8 cellular contexts compared by ENCODE assay signal in the genomic region with DNA sequence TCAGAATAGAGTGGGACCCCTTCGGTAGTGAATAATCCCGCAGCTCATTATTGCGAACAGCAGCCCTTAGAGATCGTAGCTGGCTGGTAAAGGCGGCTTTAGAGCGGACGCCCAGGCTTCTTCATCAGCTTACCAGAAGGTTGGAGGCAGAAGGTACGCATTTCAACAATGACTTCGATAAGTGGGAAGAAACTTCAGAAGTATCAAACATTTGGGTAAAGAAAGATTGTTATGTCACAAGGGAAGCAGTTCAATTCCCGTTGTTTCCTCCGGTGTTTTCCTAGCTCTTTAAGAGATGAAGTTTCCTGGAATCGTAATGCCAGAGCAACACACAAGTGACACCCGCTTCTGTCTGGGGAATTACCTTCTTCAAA.
A peak's percentile ranks its signal among the peaks of the same experiment; 100 is the strongest.
DNase-seq lines count a peak whose midpoint lies in the region; ATAC-seq and TF ChIP-seq lines count a peak whose summit lies in the region.

No MANE protein-coding gene starts in this region.

- H3K4me3 ChIP-seq in ACC112 (ENCODE audit: low read depth, low read length), result peak overlapping the region; percentile 61

- no peak overlapping the region for H3K27ac ChIP-seq in ACC112 (ENCODE audit: low read depth, low read length)

- TF ChIP-seq POLR2A in erythroblast (IDR thresholded peaks at IDR 0.05; ENCODE audit: low read length), result no peak

- ATAC-seq in GM21360 (IDR thresholded peaks at IDR 0.05; ENCODE audit: unreplicated experiment) (peak; percentile 29), HG03039 (IDR thresholded peaks at IDR 0.05; ENCODE audit: unreplicated experiment) (no peak), GM18867 (IDR thresholded peaks at IDR 0.05; ENCODE audit: unreplicated experiment) (no peak), GM19023 (IDR thresholded peaks at IDR 0.05; ENCODE audit: unreplicated experiment) (no peak)

- peaks cover 46% of the 10 kb centered on the region for H3K27me3 ChIP-seq in ACC112 (ENCODE audit: insufficient read depth, low read length)

- DNase-seq in NCI-H69 (lab: John Stamatoyannopoulos, UW) (peak; percentile 69), erythroblast (lab: John Stamatoyannopoulos, UW) (peak; percentile 59 to 62)
- no peak for DNase-seq in stimulated activated CD4-positive, alpha-beta T cell treated with anti-CD3 and anti-CD28 coated beads, Interleukin-1b, Interleukin-23, amount 100 ng/mL, for 48 hours

- peak overlapping the region; percentile 0 for H2AFZ ChIP-seq in ACC112 (ENCODE audit: low read length, unreplicated experiment)

- no peaks in the 10 kb centered on the region for H3K36me3 ChIP-seq in ACC112 (ENCODE audit: insufficient read depth, low read length)

- H3K79me2 ChIP-seq in ACC112 (ENCODE audit: control insufficient read depth, insufficient read depth, low read length, unreplicated experiment), result no peaks in the 10 kb centered on the region

- no peaks in the 10 kb centered on the region for H3K4me1 ChIP-seq in ACC112 (ENCODE audit: control insufficient read depth, insufficient read depth, low read length, unreplicated experiment)
